In genomic region chr18:22685788-22686187, GRCh38 we compare ENCODE assay signal across 2 cellular contexts.
A peak's percentile ranks its signal among the peaks of the same experiment; 100 is the strongest.
TF ChIP-seq lines count a peak whose summit lies in the region.

No MANE protein-coding gene starts in this region.

TF ChIP-seq in liver, 16 proteins besides CTCF, POLR2A, EP300 and RAD21 (continued from another document):
- TF ChIP-seq MAX (IDR thresholded peaks at IDR 0.05) (peak; percentile 85), EGR1 (IDR thresholded peaks at IDR 0.05; ENCODE audit: low read depth in 2 of 2) (peak in 1 of 2 donors; percentile 10), HNF4G (IDR thresholded peaks at IDR 0.05) (no peak), NR2F2 (IDR thresholded peaks at IDR 0.05) (no peak), YY1 (IDR thresholded peaks at IDR 0.05) (peak; percentile 42), RXRA (IDR thresholded peaks at IDR 0.05) (peak; percentile 33 to 81)
- TF ChIP-seq, protein P1, sequence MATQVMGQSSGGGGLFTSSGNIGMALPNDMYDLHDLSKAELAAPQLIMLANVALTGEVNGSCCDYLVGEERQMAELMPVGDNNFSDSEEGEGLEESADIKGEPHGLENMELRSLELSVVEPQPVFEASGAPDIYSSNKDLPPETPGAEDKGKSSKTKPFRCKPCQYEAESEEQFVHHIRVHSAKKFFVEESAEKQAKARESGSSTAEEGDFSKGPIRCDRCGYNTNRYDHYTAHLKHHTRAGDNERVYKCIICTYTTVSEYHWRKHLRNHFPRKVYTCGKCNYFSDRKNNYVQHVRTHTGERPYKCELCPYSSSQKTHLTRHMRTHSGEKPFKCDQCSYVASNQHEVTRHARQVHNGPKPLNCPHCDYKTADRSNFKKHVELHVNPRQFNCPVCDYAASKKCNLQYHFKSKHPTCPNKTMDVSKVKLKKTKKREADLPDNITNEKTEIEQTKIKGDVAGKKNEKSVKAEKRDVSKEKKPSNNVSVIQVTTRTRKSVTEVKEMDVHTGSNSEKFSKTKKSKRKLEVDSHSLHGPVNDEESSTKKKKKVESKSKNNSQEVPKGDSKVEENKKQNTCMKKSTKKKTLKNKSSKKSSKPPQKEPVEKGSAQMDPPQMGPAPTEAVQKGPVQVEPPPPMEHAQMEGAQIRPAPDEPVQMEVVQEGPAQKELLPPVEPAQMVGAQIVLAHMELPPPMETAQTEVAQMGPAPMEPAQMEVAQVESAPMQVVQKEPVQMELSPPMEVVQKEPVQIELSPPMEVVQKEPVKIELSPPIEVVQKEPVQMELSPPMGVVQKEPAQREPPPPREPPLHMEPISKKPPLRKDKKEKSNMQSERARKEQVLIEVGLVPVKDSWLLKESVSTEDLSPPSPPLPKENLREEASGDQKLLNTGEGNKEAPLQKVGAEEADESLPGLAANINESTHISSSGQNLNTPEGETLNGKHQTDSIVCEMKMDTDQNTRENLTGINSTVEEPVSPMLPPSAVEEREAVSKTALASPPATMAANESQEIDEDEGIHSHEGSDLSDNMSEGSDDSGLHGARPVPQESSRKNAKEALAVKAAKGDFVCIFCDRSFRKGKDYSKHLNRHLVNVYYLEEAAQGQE (IDR thresholded peaks at IDR 0.05): no peak

TF ChIP-seq in HepG2, 621 proteins besides CTCF, POLR2A, EP300 and RAD21 (continued from another document):
- no peak for TF ChIP-seq LRRFIP1 (CRISPR knock-in tag; conservative IDR thresholded peaks at IDR 0.05)
- TF ChIP-seq ZNF230 (CRISPR knock-in tag; IDR thresholded peaks at IDR 0.05): no peak
- TF ChIP-seq MAFF (IDR thresholded peaks at IDR 0.05; ENCODE audit: low read depth, low read length): no peak
- no peak for TF ChIP-seq ETV6 (CRISPR knock-in tag; conservative IDR thresholded peaks at IDR 0.05)
- no peak for TF ChIP-seq HOXA3 (CRISPR knock-in tag; IDR thresholded peaks at IDR 0.05)
- TF ChIP-seq NR2F1 (CRISPR knock-in tag; IDR thresholded peaks at IDR 0.05): no peak
TF ChIP-seq in HepG2: peak in this region for 0.
